Comparison of ENCODE assay signal across 13 cellular contexts in the genomic region with DNA sequence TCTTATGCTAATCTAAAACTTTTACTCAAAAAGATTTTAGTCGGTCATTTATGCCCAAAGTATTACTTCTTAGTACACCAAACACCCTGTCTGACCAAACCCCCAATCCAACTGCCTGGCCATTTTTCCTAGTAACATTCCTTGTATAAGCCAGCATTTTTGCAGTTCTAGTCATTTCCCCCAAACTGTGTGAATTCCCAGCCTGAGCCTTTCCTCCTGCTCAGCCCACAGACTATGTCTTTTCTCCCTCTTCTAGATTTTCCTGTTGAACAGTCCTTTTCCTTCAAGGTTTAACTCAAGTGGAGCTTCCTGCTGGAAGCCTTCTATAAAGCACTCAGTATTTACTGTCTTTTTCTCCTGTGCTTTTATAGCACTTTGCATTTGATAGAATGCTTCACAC.
DNase-seq lines count a peak whose midpoint lies in the region; ATAC-seq lines count a peak whose summit lies in the region.
"Had no signal": no experiment of that assay in that cellular context is flagged by ENCODE, and none has a peak within 500 bp of the region (broad histone marks: within the 10 kb centered on the region; RNA-seq: fewer than 3 reads in every experiment).

No MANE protein-coding gene starts in this region.

- H3K4me3 ChIP-seq in MG63: no peak overlapping the region
- H3K4me3 ChIP-seq: Peyer's patch had no signal

- no peaks in the 10 kb centered on the region for H3K27me3 ChIP-seq in MG63
- H3K27me3 ChIP-seq: Peyer's patch had no signal

- H3K27ac ChIP-seq in caudate nucleus (ENCODE audit: low read depth, low read length): no peak overlapping the region
- H3K27ac ChIP-seq: Peyer's patch had no signal

- peaks cover 18% of the 10 kb centered on the region for H3K36me3 ChIP-seq in MG63
- H3K36me3 ChIP-seq: Peyer's patch had no signal

- ATAC-seq in GM19463 (IDR thresholded peaks at IDR 0.05; ENCODE audit: unreplicated experiment): no peak
- ATAC-seq: activated CD4-positive, alpha-beta T cell treated with anti-CD3 and anti-CD28 coated beads for 36 hours; activated naive CD8-positive, alpha-beta T cell treated with anti-CD3 and anti-CD28 coated beads, Interleukin-2, amount 50 U/mL, for 24 hours had no signal

- H3K9me3 ChIP-seq in MG63: no peaks in the 10 kb centered on the region

- peak; percentile 76 for DNase-seq in AG20443 (ENCODE audit: low spot score)
- DNase-seq in MG63: peak; percentile 23
- peak; percentile 75 for DNase-seq in dermis blood vessel endothelial cell
- peak; percentile 48 for DNase-seq in myocyte (ENCODE audit: low read depth)
- DNase-seq in caudate nucleus (lab: John Stamatoyannopoulos, UW): no peak
- DNase-seq in hippocampal formation (lab: John Stamatoyannopoulos, UW): no peak
- DNase-seq in KG1 (lab: John Stamatoyannopoulos, UW): no peak
- DNase-seq: activated CD4-positive, alpha-beta T cell treated with anti-CD3 and anti-CD28 coated beads for 36 hours; activated naive CD8-positive, alpha-beta T cell treated with anti-CD3 and anti-CD28 coated beads, Interleukin-2, amount 50 U/mL, for 24 hours; DMS79; NCI-H524 treated with DMSO at 0.1 percent for 48 hours; Peyer's patch had no signal

Comparison
In these comparisons a context has a peak if more than half of its experiments do, and no peak if none do; other contexts are left out.
1. DNase-seq: peak in AG20443 (single experiment), MG63 (single experiment), dermis blood vessel endothelial cell (single experiment) and myocyte (single experiment); none in caudate nucleus (0 of 61), hippocampal formation (0 of 2) and KG1 (single experiment).